In the genomic region with DNA sequence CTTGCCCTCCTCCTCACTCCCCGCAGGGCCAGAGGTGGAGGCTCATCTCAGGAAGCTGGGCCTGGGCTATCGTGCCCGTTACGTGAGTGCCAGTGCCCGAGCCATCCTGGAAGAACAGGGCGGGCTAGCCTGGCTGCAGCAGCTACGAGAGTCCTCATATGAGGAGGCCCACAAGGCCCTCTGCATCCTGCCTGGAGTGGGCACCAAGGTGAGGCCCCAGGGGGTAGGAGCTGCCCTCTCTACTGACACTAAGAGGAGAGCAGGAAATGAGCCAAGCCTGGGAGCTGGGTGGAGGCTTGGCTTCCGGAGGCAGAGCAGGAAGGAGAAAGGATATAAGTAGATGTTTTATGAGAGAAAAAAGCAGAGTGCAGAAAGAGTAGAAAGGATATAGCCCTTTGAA, we compare ENCODE assay signal across 13 cellular contexts. TPM values are rescaled to one million over a fixed set of nuclear protein-coding genes. Genes with fewer than 3 reads are reported as not detected.
DNase-seq lines count a peak whose midpoint lies in the region; ATAC-seq and TF ChIP-seq lines count a peak whose summit lies in the region.
"Had no signal": no experiment of that assay in that cellular context is flagged by ENCODE, and none has a peak within 500 bp of the region (broad histone marks: within the 10 kb centered on the region; RNA-seq: fewer than 3 reads in every experiment).

No MANE protein-coding gene starts in this region.

- ATAC-seq in omental fat pad (ENCODE audit: low FRiP score) = no peak
- ATAC-seq: gastrocnemius medialis had no signal

- peak overlapping the region; percentile 73 for H3K4me3 Mint-ChIP-seq in activated CD4-positive, alpha-beta T cell treated with anti-CD3 and anti-CD28 coated beads, Interleukin-2, amount 10 ng/mL, durations not matched to agents 24 days and 14 days
- H3K4me3 Mint-ChIP-seq in chondrocyte (ENCODE audit: unreplicated experiment) = no peak overlapping the region

- peaks cover 43 to 48% (median 47%) of the 10 kb centered on the region in 3 donors for H3K36me3 ChIP-seq in skeletal muscle tissue (ENCODE audit: control insufficient read depth in 3 of 3, insufficient read depth in 3 of 3, low read length in 3 of 3)

- no peaks in the 10 kb centered on the region for H3K27me3 ChIP-seq in skeletal muscle tissue (ENCODE audit: control insufficient read depth in 3 of 3, insufficient read depth in 3 of 3, low read length in 3 of 3)
- H3K27me3 ChIP-seq: dorsolateral prefrontal cortex, gastrocnemius medialis, tibial nerve had no signal

- in situ Hi-C loops in KBM-7 (cut with MboI; ENCODE audit: low pct_unique_long_range_greater_than_20kb, low sequenced_read_pairs) = no loop called here

- peak overlapping the region in 2 of 3 donors; percentile 33 for H3K9ac ChIP-seq in skeletal muscle tissue (ENCODE audit: low read depth in 1 of 3, low read length in 3 of 3)

- H3K4me3 ChIP-seq in skeletal muscle tissue (ENCODE audit: low read length in 3 of 3) = no peak overlapping the region
- H3K4me3 ChIP-seq: dorsolateral prefrontal cortex, gastrocnemius medialis, tibial nerve had no signal

- peaks cover 65% of the 10 kb centered on the region for H3K36me3 Mint-ChIP-seq in activated CD4-positive, alpha-beta T cell treated with anti-CD3 and anti-CD28 coated beads, Interleukin-2, amount 10 ng/mL, durations not matched to agents 24 days and 14 days (ENCODE audit: low read depth)
- H3K36me3 Mint-ChIP-seq in chondrocyte (ENCODE audit: low read depth) = peaks cover 27% of the 10 kb centered on the region

- peaks cover 34% of the 10 kb centered on the region for H3K4me1 Mint-ChIP-seq in activated CD4-positive, alpha-beta T cell treated with anti-CD3 and anti-CD28 coated beads, Interleukin-2, amount 10 ng/mL, durations not matched to agents 24 days and 14 days
- peaks cover 30% of the 10 kb centered on the region for H3K4me1 Mint-ChIP-seq in chondrocyte (ENCODE audit: low read depth)

- H3K4me1 ChIP-seq in skeletal muscle tissue (ENCODE audit: control insufficient read depth in 3 of 3, insufficient read depth in 3 of 3, low read length in 3 of 3) = peaks cover 20 to 25% (median 24%) of the 10 kb centered on the region in 3 donors

- H3K27ac ChIP-seq in skeletal muscle tissue (ENCODE audit: low read depth, low read length) = no peak overlapping the region

- no peak for TF ChIP-seq CTCF in chondrocyte (IDR thresholded peaks at IDR 0.05)
- TF ChIP-seq CTCF in omental fat pad (IDR thresholded peaks at IDR 0.05) = no peak

- no peaks in the 10 kb centered on the region for H3K27me3 Mint-ChIP-seq in activated CD4-positive, alpha-beta T cell treated with anti-CD3 and anti-CD28 coated beads, Interleukin-2, amount 10 ng/mL, durations not matched to agents 24 days and 14 days
- H3K27me3 Mint-ChIP-seq in chondrocyte (ENCODE audit: low read depth) = no peaks in the 10 kb centered on the region

- H3K9me3 ChIP-seq in skeletal muscle tissue (ENCODE audit: control insufficient read depth in 3 of 3, low read length in 3 of 3) = no peaks in the 10 kb centered on the region
- H3K9me3 ChIP-seq: gastrocnemius medialis, tibial nerve had no signal

- DNase-seq in activated CD4-positive, alpha-beta T cell treated with anti-CD3 and anti-CD28 coated beads, Interleukin-2, amount 10 ng/mL, durations not matched to agents 24 days and 14 days = peak; percentile 69
- DNase-seq in activated CD4-positive, alpha-beta T cell treated with anti-CD3 and anti-CD28 coated beads, Interleukin-2, amount 50 U/mL, for 48 hours = no peak
- DNase-seq in KBM-7 = peak; percentile 43
- DNase-seq in chondrocyte (ENCODE audit: low spot score) = no peak
- DNase-seq in RKO (ENCODE audit: low spot score) = no peak
- no peak for DNase-seq in omental fat pad (ENCODE audit: low spot score)
- no peak for DNase-seq in stimulated activated CD4-positive, alpha-beta T cell treated with anti-CD3 and anti-CD28 coated beads, Interleukin-4, amount 100 ng/mL, for 1 hour
- DNase-seq: activated CD4-positive, alpha-beta T cell treated with anti-CD3 and anti-CD28 coated beads for 4 hours; DMS 273 treated with DMSO at 0.1 percent for 48 hours; dorsolateral prefrontal cortex; gastrocnemius medialis had no signal

- peak overlapping the region; percentile 86 for H3K27ac Mint-ChIP-seq in activated CD4-positive, alpha-beta T cell treated with anti-CD3 and anti-CD28 coated beads, Interleukin-2, amount 10 ng/mL, durations not matched to agents 24 days and 14 days
- peak overlapping the region; percentile 66 for H3K27ac Mint-ChIP-seq in chondrocyte (ENCODE audit: unreplicated experiment)

- intact Hi-C loops in activated CD4-positive, alpha-beta T cell treated with anti-CD3 and anti-CD28 coated beads, Interleukin-2, amount 10 ng/mL, durations not matched to agents 24 days and 14 days (cut with micrococcal nuclease) = no loop called here

- no peaks in the 10 kb centered on the region for H3K9me3 Mint-ChIP-seq in activated CD4-positive, alpha-beta T cell treated with anti-CD3 and anti-CD28 coated beads, Interleukin-2, amount 10 ng/mL, durations not matched to agents 24 days and 14 days
- H3K9me3 Mint-ChIP-seq in chondrocyte (ENCODE audit: low read depth) = no peaks in the 10 kb centered on the region

RNA-seq across cellular contexts. Expression of a gene that starts 4.9 kb away (rescaled TPM):
- 37.0 and 41.1 TPM in 2 replicates for total RNA-seq in activated CD4-positive, alpha-beta T cell treated with anti-CD3 and anti-CD28 coated beads, Interleukin-2, amount 10 ng/mL, durations not matched to agents 24 days and 14 days
- total RNA-seq in chondrocyte (23.8 to 26.7 TPM (median 24.2 TPM) in 3 replicates), skeletal muscle tissue (29.2 TPM), omental fat pad (10 to 100 TPM; 15.6 to 27.1 (median 19.5) TPM)

RNA-seq across cellular contexts. Expression of a gene that starts 15.1 kb away (rescaled TPM):
- 81.0 and 83.7 TPM in 2 replicates for total RNA-seq in activated CD4-positive, alpha-beta T cell treated with anti-CD3 and anti-CD28 coated beads, Interleukin-2, amount 10 ng/mL, durations not matched to agents 24 days and 14 days
- 9.7 to 20.9 TPM (median 19.3 TPM) in 3 replicates for total RNA-seq in chondrocyte
- total RNA-seq in skeletal muscle tissue = 23.0 TPM
- total RNA-seq in omental fat pad = 100 to 1,000 TPM in 1 of 4 donors, 10 to 100 TPM in 3; 50.9 to 180 (median 77.6) TPM

RNA-seq across cellular contexts. Expression of a gene that starts 23.1 kb away (rescaled TPM):
- 41.7 and 45.3 TPM in 2 replicates for total RNA-seq in activated CD4-positive, alpha-beta T cell treated with anti-CD3 and anti-CD28 coated beads, Interleukin-2, amount 10 ng/mL, durations not matched to agents 24 days and 14 days
- total RNA-seq in chondrocyte (14.6 to 18.8 TPM (median 15.5 TPM) in 3 replicates), skeletal muscle tissue (10.4 TPM), omental fat pad (10 to 100 TPM; 15.6 to 35.7 (median 17.8) TPM)

RNA-seq across cellular contexts. Expression of a gene that starts 37.6 kb away (rescaled TPM):
- total RNA-seq in activated CD4-positive, alpha-beta T cell treated with anti-CD3 and anti-CD28 coated beads, Interleukin-2, amount 10 ng/mL, durations not matched to agents 24 days and 14 days = 63.4 and 64.6 TPM in 2 replicates
- total RNA-seq in chondrocyte = 42.2 to 69.9 TPM (median 69.6 TPM) in 3 replicates
- 27.1 TPM for total RNA-seq in skeletal muscle tissue
- 10 to 100 TPM; 45.0 to 61.1 (median 52.2) TPM for total RNA-seq in omental fat pad

RNA-seq across cellular contexts. Expression of a gene that starts 38.2 kb away (rescaled TPM):
- total RNA-seq in activated CD4-positive, alpha-beta T cell treated with anti-CD3 and anti-CD28 coated beads, Interleukin-2, amount 10 ng/mL, durations not matched to agents 24 days and 14 days = 263 and 267 TPM in 2 replicates
- total RNA-seq in chondrocyte = 150 to 179 TPM (median 177 TPM) in 3 replicates
- total RNA-seq in skeletal muscle tissue = 65.2 TPM
- 100 to 1,000 TPM in 3 of 4 donors, 10 to 100 TPM in 1; 99.0 to 141 (median 122) TPM for total RNA-seq in omental fat pad

Comparison
In these comparisons a context has a peak if more than half of its experiments do, and no peak if none do; other contexts are left out.
1. DNase-seq: peak in activated CD4-positive, alpha-beta T cell treated with anti-CD3 and anti-CD28 coated beads, Interleukin-2, amount 10 ng/mL, durations not matched to agents 24 days and 14 days (single experiment) and KBM-7 (single experiment); none in activated CD4-positive, alpha-beta T cell treated with anti-CD3 and anti-CD28 coated beads, Interleukin-2, amount 50 U/mL, for 48 hours (0 of 2), chondrocyte (single experiment), RKO (single experiment), omental fat pad (single experiment) and stimulated activated CD4-positive, alpha-beta T cell treated with anti-CD3 and anti-CD28 coated beads, Interleukin-4, amount 100 ng/mL, for 1 hour (single experiment).